Comparison of ENCODE assay signal across 15 cellular contexts in the genomic region with DNA sequence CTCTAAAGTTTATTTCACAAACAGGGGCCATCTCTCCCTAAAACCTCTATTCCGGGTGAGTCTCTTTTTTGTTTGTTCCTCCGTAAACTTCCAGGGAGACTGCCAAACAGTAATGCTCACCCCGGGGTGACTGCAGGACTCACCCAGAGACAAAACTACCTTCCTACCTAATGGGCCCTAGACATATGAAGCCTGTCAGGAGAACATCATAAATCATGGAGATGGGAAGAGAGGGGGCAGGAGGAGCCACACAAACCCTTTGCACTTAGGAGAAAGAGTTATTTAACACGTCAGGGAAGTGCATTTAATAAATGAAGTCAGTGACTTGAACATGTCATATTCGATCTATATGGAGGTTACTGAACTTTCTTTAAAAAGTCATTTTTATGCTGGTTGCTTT.
"Had no signal": no experiment of that assay in that cellular context is flagged by ENCODE, and none has a peak within 500 bp of the region (broad histone marks: within the 10 kb centered on the region; RNA-seq: fewer than 3 reads in every experiment).

No MANE protein-coding gene starts in this region.

- H3K27me3 Mint-ChIP-seq: activated CD8-positive, alpha-beta T cell treated with anti-CD3 and anti-CD28 coated beads for 36 hours; activated naive CD4-positive, alpha-beta T cell treated with anti-CD3 and anti-CD28 coated beads, Interleukin-2, amount 50 U/mL, for 24 hours; memory B cell; stimulated activated naive B cell treated with anti-CD40 and anti-IgM and Interleukin-4, amounts not matched to agents 10 μg/mL and 1 μg/mL and 100 μg/mL, for 72 hours had no signal

- H3K4me3 ChIP-seq: cardiac muscle cell, hepatocyte, left ventricle myocardium inferior, tibial artery had no signal

- H3K27me3 ChIP-seq: cardiac muscle cell, hepatocyte, tibial artery had no signal

- H3K36me3 ChIP-seq: cardiac muscle cell, left ventricle myocardium inferior, tibial artery had no signal

- H3K9me3 Mint-ChIP-seq: activated naive CD4-positive, alpha-beta T cell treated with anti-CD3 and anti-CD28 coated beads, Interleukin-2, amount 50 U/mL, for 24 hours; memory B cell; T-helper 1 cell treated with Interleukin-12 subunit alpha and Interleukin-12 subunit beta and Interleukin-4 antibody, amounts not matched to agents 30 μg/mL and 1 μg/mL, for 36 hours had no signal

- H3K9me3 ChIP-seq: tibial artery had no signal

- H3K4me3 Mint-ChIP-seq: activated CD8-positive, alpha-beta T cell treated with anti-CD3 and anti-CD28 coated beads for 36 hours; activated naive CD4-positive, alpha-beta T cell treated with anti-CD3 and anti-CD28 coated beads, Interleukin-2, amount 50 U/mL, for 24 hours; memory B cell; T-helper 1 cell treated with Interleukin-12 subunit alpha and Interleukin-12 subunit beta and Interleukin-4 antibody, amounts not matched to agents 30 μg/mL and 1 μg/mL, for 36 hours; WTC11 had no signal

- DNase-seq: activated CD4-positive, alpha-beta T cell treated with anti-CD3 and anti-CD28 coated beads for 4 hours; activated CD8-positive, alpha-beta memory T cell treated with anti-CD3 and anti-CD28 coated beads, Interleukin-2, amount 50 U/mL, for 4 hours; activated CD8-positive, alpha-beta T cell treated with anti-CD3 and anti-CD28 coated beads for 36 hours; activated effector memory CD4-positive, alpha-beta T cell treated with anti-CD3 and anti-CD28 coated beads, Interleukin-2, amount 50 U/mL, for 16 hours; activated T-cell treated with anti-CD3 and anti-CD28 coated beads, Interleukin-2, amount 50 U/mL, for 48 hours; left ventricle myocardium inferior; stimulated activated CD4-positive, alpha-beta T cell treated with anti-CD3 and anti-CD28 coated beads, Interleukin-2, amount 100 ng/mL, for 48 hours; stimulated activated naive B cell treated with anti-CD40 and anti-IgM and Interleukin-4, amounts not matched to agents 10 μg/mL and 1 μg/mL and 100 μg/mL, for 72 hours; tibial artery had no signal

- H3K36me3 Mint-ChIP-seq: activated naive CD4-positive, alpha-beta T cell treated with anti-CD3 and anti-CD28 coated beads, Interleukin-2, amount 50 U/mL, for 24 hours; memory B cell had no signal

- H3K27ac Mint-ChIP-seq: activated CD8-positive, alpha-beta T cell treated with anti-CD3 and anti-CD28 coated beads for 36 hours; activated naive CD4-positive, alpha-beta T cell treated with anti-CD3 and anti-CD28 coated beads, Interleukin-2, amount 50 U/mL, for 24 hours; memory B cell; stimulated activated naive B cell treated with anti-CD40 and anti-IgM and Interleukin-4, amounts not matched to agents 10 μg/mL and 1 μg/mL and 100 μg/mL, for 72 hours; T-helper 1 cell treated with Interleukin-12 subunit alpha and Interleukin-12 subunit beta and Interleukin-4 antibody, amounts not matched to agents 30 μg/mL and 1 μg/mL, for 36 hours; WTC11 had no signal

- ATAC-seq: activated CD8-positive, alpha-beta T cell treated with anti-CD3 and anti-CD28 coated beads for 36 hours; stimulated activated naive B cell treated with anti-CD40 and anti-IgM and Interleukin-4, amounts not matched to agents 10 μg/mL and 1 μg/mL and 100 μg/mL, for 72 hours; WTC11 had no signal

- H3K27ac ChIP-seq: cardiac muscle cell, hepatocyte, left ventricle myocardium inferior, tibial artery had no signal
